ENCODE assay signal across 23 cellular contexts in the genomic region with DNA sequence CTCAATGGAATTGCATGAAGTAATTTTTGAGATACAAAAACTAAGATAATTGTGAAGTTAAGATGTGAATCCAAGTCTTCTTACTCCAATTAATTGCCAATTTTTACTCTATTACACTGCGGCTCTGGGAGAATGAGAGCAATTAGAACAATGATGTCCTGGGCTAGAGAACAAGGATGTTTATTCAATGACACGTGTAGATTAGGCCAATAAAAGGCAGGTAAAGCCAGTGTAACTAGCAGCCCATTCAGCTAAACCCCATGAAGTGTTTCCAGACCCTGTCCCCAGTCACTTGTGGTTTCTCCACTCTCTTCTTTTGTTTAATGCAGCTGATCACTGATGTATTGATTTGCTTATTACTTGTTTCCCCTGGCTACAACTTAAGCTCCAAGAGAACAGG.
"Had no signal": no experiment of that assay in that cellular context is flagged by ENCODE, and none has a peak within 500 bp of the region (broad histone marks: within the 10 kb centered on the region; RNA-seq: fewer than 3 reads in every experiment).

No MANE protein-coding gene starts in this region.

- H3K4me3 ChIP-seq: K562 had no signal

- H3K4me2 ChIP-seq: KMS-11, SK-N-SH had no signal

- H3K27ac ChIP-seq: HL-60, KMS-11, RWPE1 had no signal

- H3K9me3 ChIP-seq: SK-N-SH had no signal

- H3K9ac ChIP-seq: KMS-11, SK-N-SH had no signal

- H3K9me2 ChIP-seq: SK-N-SH had no signal

- DNase-seq: Kasumi-1, MM.1S, NCI-H1092 treated with DMSO at 0.1 percent for 48 hours, NCI-H1417, NCI-H1436 treated with DMSO at 0.1 percent for 48 hours, NCI-H1694, NCI-H187 treated with DMSO at 0.1 percent for 48 hours, NCI-H2029 treated with DMSO at 0.1 percent for 48 hours, NCI-H2171, NCI-H226, NCI-H446, NCI-H510A, NCI-H524 treated with DMSO at 0.1 percent for 48 hours, NCI-H69, NCI-H774, SHP77, SK-N-SH, SW 1271 had no signal

- ATAC-seq: K562, Panc1 had no signal
